ENCODE assay signal across 8 cellular contexts in genomic region chr3:171704002-171704401, GRCh38.
DNase-seq lines count a peak whose midpoint lies in the region; ATAC-seq and TF ChIP-seq lines count a peak whose summit lies in the region.

No MANE protein-coding gene starts in this region.

- H3K27me3 Mint-ChIP-seq in activated naive CD8-positive, alpha-beta T cell treated with anti-CD3 and anti-CD28 coated beads for 36 hours, result peaks cover 12% of the 10 kb centered on the region

- H3K27me3 ChIP-seq in GM06990 (replicated peaks; ENCODE audit: control insufficient read depth, insufficient read depth, low read length), result no peaks in the 10 kb centered on the region

- no peak overlapping the region for H3K4me3 Mint-ChIP-seq in activated naive CD8-positive, alpha-beta T cell treated with anti-CD3 and anti-CD28 coated beads for 36 hours

- no peaks in the 10 kb centered on the region for H3K36me3 Mint-ChIP-seq in activated naive CD8-positive, alpha-beta T cell treated with anti-CD3 and anti-CD28 coated beads for 36 hours

- H3K4me3 ChIP-seq in AG04449 (ENCODE audit: low read depth, low read length) (no peak overlapping the region), GM06990 (replicated peaks; ENCODE audit: low read depth, low read length) (no peak overlapping the region)

- POLR2A ChIA-PET in AG04449 (lab: Yijun Ruan, JAX), result no interaction called here

- CTCF ChIA-PET in AG04449 (lab: Yijun Ruan, JAX), result interaction anchor here (0.6 to 3.6 kb wide), 21 partner anchors 8 to 130 kb away, joined by 3 to 33 read pairs (median 4); no protein-coding TSS in a partner anchor

- H3K9me3 Mint-ChIP-seq in activated naive CD8-positive, alpha-beta T cell treated with anti-CD3 and anti-CD28 coated beads for 36 hours, result no peaks in the 10 kb centered on the region

- no peaks in the 10 kb centered on the region for H3K36me3 ChIP-seq in GM06990 (ENCODE audit: control insufficient read depth, insufficient read depth, low read length)

- no peak overlapping the region for H3K27ac Mint-ChIP-seq in activated naive CD8-positive, alpha-beta T cell treated with anti-CD3 and anti-CD28 coated beads for 36 hours

- no peaks in the 10 kb centered on the region for H3K4me1 Mint-ChIP-seq in activated naive CD8-positive, alpha-beta T cell treated with anti-CD3 and anti-CD28 coated beads for 36 hours

- no peak for ATAC-seq in HG02763 (IDR thresholded peaks at IDR 0.05; ENCODE audit: unreplicated experiment)

- no peak for DNase-seq in AG04449 (ENCODE audit: low read depth, low spot score)
- no peak for DNase-seq in GM06990 (ENCODE audit: extremely low read depth, insufficient read length)
- DNase-seq in NCI-H1694 treated with DMSO at 0.1 percent for 48 hours (lab: John Stamatoyannopoulos, UW), result peak; percentile 15
- DNase-seq in activated naive CD8-positive, alpha-beta T cell treated with anti-CD3 and anti-CD28 coated beads for 36 hours, result peak; percentile 4
- DNase-seq in kidney tubule cell (ENCODE audit: low spot score), result peak; percentile 46
- DNase-seq in NCI-H128 (lab: John Stamatoyannopoulos, UW; ENCODE audit: unreplicated experiment), result no peak
- no peak for DNase-seq in NK-92 (lab: John Stamatoyannopoulos, UW; ENCODE audit: unreplicated experiment)

- TF ChIP-seq CTCF in AG04449 (IDR thresholded peaks at IDR 0.05; ENCODE audit: insufficient read depth, low read length, missing control alignments) (peak; percentile 57), GM06990 (IDR thresholded peaks at IDR 0.05; ENCODE audit: insufficient read depth, low read length, poor library complexity, severe bottlenecking) (peak; percentile 67)

Comparison
In these comparisons a context has a peak if more than half of its experiments do, and no peak if none do; other contexts are left out.
1. DNase-seq: peak in NCI-H1694 treated with DMSO at 0.1 percent for 48 hours (single experiment), activated naive CD8-positive, alpha-beta T cell treated with anti-CD3 and anti-CD28 coated beads for 36 hours (single experiment) and kidney tubule cell (single experiment); none in AG04449 (single experiment), GM06990 (single experiment), NCI-H128 (single experiment) and NK-92 (single experiment).